In genomic region chr1:47828965-47829364, GRCh38 we compare ENCODE assay signal across 16 cellular contexts.
A peak's percentile ranks its signal among the peaks of the same experiment; 100 is the strongest.
DNase-seq lines count a peak whose midpoint lies in the region; ATAC-seq and TF ChIP-seq lines count a peak whose summit lies in the region.
"Had no signal": no experiment of that assay in that cellular context is flagged by ENCODE, and none has a peak within 500 bp of the region (broad histone marks: within the 10 kb centered on the region; RNA-seq: fewer than 3 reads in every experiment).

No MANE protein-coding gene starts in this region.

- H3K27me3 ChIP-seq in BLaER1 (no peaks in the 10 kb centered on the region), neuronal stem cell (ENCODE audit: control insufficient read depth in 3 of 3, insufficient read depth in 3 of 3, low read depth in 1 of 3, low read length in 3 of 3) (peaks cover 0 to 3% (median 0%) of the 10 kb centered on the region in 3 experiments), testis (no peaks in the 10 kb centered on the region), right cardiac atrium (ENCODE audit: control insufficient read depth, insufficient read depth) (no peaks in the 10 kb centered on the region)

- H3K4me2 ChIP-seq in BLaER1 (peak overlapping the region; percentile 59), neuronal stem cell (ENCODE audit: insufficient read depth, low read length, poor library complexity, severe bottlenecking) (no peak overlapping the region)
- H3K4me2 ChIP-seq: GM23338 had no signal

- H3K9ac ChIP-seq in BLaER1 (no peak overlapping the region), neuronal stem cell (ENCODE audit: low read depth, low read length, poor library complexity) (no peak overlapping the region)

- no peak overlapping the region for H4K91ac ChIP-seq in neuronal stem cell (ENCODE audit: low read depth, low read length, poor library complexity)

- H3K9me3 ChIP-seq in BLaER1 (peaks cover 3% of the 10 kb centered on the region), neuronal stem cell (replicated peaks in 1 of 2; ENCODE audit: control insufficient read depth in 2 of 2, insufficient read depth in 1 of 2, low read depth in 1 of 2, low read length in 2 of 2) (no peaks in the 10 kb centered on the region), testis (no peaks in the 10 kb centered on the region), right cardiac atrium (ENCODE audit: control insufficient read depth, low read length) (no peaks in the 10 kb centered on the region)
- H3K9me3 ChIP-seq: Caco-2 had no signal

- H2AK5ac ChIP-seq in neuronal stem cell (ENCODE audit: low read depth, low read length), result peak overlapping the region; percentile 32

- H2BK120ac ChIP-seq in neuronal stem cell (ENCODE audit: low read depth, low read length), result no peak overlapping the region

- H3K4ac ChIP-seq in neuronal stem cell (ENCODE audit: low read length), result no peak overlapping the region

- ATAC-seq in HG03025 (IDR thresholded peaks at IDR 0.05; ENCODE audit: low FRiP score, unreplicated experiment), result no peak
- ATAC-seq in right cardiac atrium, result no peak
- ATAC-seq: GM23338, HepG2 had no signal

- no peak overlapping the region for H3K14ac ChIP-seq in neuronal stem cell (ENCODE audit: low read length)

- no peaks in the 10 kb centered on the region for H4K20me1 ChIP-seq in BLaER1

- no peak for DNase-seq in coronary artery (ENCODE audit: low spot score)
- DNase-seq in neuronal stem cell (ENCODE audit: low spot score), result no peak
- DNase-seq in testis, result no peak
- no peak for DNase-seq in RWPE1 (ENCODE audit: low spot score)
- no peak for DNase-seq in right cardiac atrium
- DNase-seq in COLO668 (lab: John Stamatoyannopoulos, UW; ENCODE audit: unreplicated experiment), result no peak
- DNase-seq: 8988T; C1 segment of cervical spinal cord; Caco-2; CD4-positive, CD25-positive, alpha-beta regulatory T cell; CD8-positive, alpha-beta memory T cell; HCEC 1CT had no signal

- peak overlapping the region; percentile 18 for H3K23ac ChIP-seq in neuronal stem cell (ENCODE audit: low read depth, low read length, poor library complexity)

- H4K8ac ChIP-seq in neuronal stem cell (ENCODE audit: low read depth, low read length), result no peak overlapping the region

- peak overlapping the region; percentile 84 for H3K18ac ChIP-seq in neuronal stem cell (ENCODE audit: low read length)

- peak overlapping the region; percentile 69 for H2BK15ac ChIP-seq in neuronal stem cell (ENCODE audit: low read length)

- TF ChIP-seq POLR2A in testis (IDR thresholded peaks at IDR 0.05), result no peak

- POLR2A ChIA-PET in RWPE1 (lab: Yijun Ruan, JAX; ENCODE audit: low non-redundant PET), result no interaction called here

- CTCF ChIA-PET in RWPE1 (lab: Yijun Ruan, JAX), result no interaction called here

- WGBS in neuronal stem cell (ENCODE audit: extremely low coverage in 2 of 2, insufficient read length in 2 of 2, insufficient replicate concordance in 1 of 2), 2 donors, result no CpG with 5 or more reads among the region's 3 CpGs
- 71 to 87% methylated on average over 2 to 3 of the region's 3 CpGs for WGBS in testis, 2 donors
- 68% methylated on average over 3 of the region's 3 CpGs for WGBS in right cardiac atrium

- H3K4me1 ChIP-seq in BLaER1 (peaks cover 10% of the 10 kb centered on the region), neuronal stem cell (ENCODE audit: control insufficient read depth in 2 of 2, insufficient read depth in 1 of 2, low read depth in 1 of 2, low read length in 2 of 2) (peaks cover 0 to 13% of the 10 kb centered on the region in 2 donors), testis (peaks cover 45% of the 10 kb centered on the region), right cardiac atrium (ENCODE audit: control insufficient read depth, insufficient read depth, low read length) (peaks cover 7% of the 10 kb centered on the region)
- H3K4me1 ChIP-seq: Caco-2 had no signal

- intact Hi-C loops in testis (cut with DNase I; ENCODE audit: low total_unique reads), result no loop called here
- intact Hi-C loops in right cardiac atrium (cut with DNase I), result no loop called here

- H2BK5ac ChIP-seq in neuronal stem cell (ENCODE audit: low read length), result no peak overlapping the region

- H2BK12ac ChIP-seq in neuronal stem cell (ENCODE audit: low read length), result peak overlapping the region; percentile 96

- no peak overlapping the region for H3K4me3 ChIP-seq in BLaER1
- H3K4me3 ChIP-seq in coronary artery, result no peak overlapping the region
- H3K4me3 ChIP-seq in neuronal stem cell (ENCODE audit: low read length in 2 of 2), result peak overlapping the region in 1 of 2 donors; percentile 3
- no peak overlapping the region for H3K4me3 ChIP-seq in testis
- no peak overlapping the region for H3K4me3 ChIP-seq in right cardiac atrium (ENCODE audit: low read length)
- H3K4me3 ChIP-seq: GM23338 had no signal

- H3K79me1 ChIP-seq in neuronal stem cell (ENCODE audit: low read depth, low read length), result no peaks in the 10 kb centered on the region

- TF ChIP-seq CTCF in coronary artery (IDR thresholded peaks at IDR 0.05) (no peak), testis (IDR thresholded peaks at IDR 0.05) (no peak), RWPE1 (conservative IDR thresholded peaks at IDR 0.05; ENCODE audit: low read depth) (no peak)

- no peak overlapping the region for H2AFZ ChIP-seq in neuronal stem cell (ENCODE audit: low read length)
- H2AFZ ChIP-seq: GM23338 had no signal

- H3K36me3 ChIP-seq in BLaER1, result no peaks in the 10 kb centered on the region
- no peaks in the 10 kb centered on the region for H3K36me3 ChIP-seq in neuronal stem cell (replicated peaks in 1 of 2; ENCODE audit: control insufficient read depth in 2 of 2, insufficient read depth in 2 of 2, low read length in 2 of 2)
- H3K36me3 ChIP-seq in testis (ENCODE audit: low read depth, missing control alignments), result no peaks in the 10 kb centered on the region

- H3K27ac ChIP-seq in BLaER1 (no peak overlapping the region), coronary artery (peak overlapping the region; percentile 78 to 92), neuronal stem cell (replicated peaks; ENCODE audit: low read length) (no peak overlapping the region), testis (peak overlapping the region; percentile 31 to 68), RWPE1 (no peak overlapping the region), right cardiac atrium (ENCODE audit: low read length) (no peak overlapping the region)

Comparison
In these comparisons a context has a peak if more than half of its experiments do, and no peak if none do; other contexts are left out.
1. H3K27ac ChIP-seq: peak in coronary artery (2 of 2) and testis (2 of 2); none in BLaER1 (single experiment), neuronal stem cell (single experiment), RWPE1 (single experiment) and right cardiac atrium (single experiment).